In the genomic region with DNA sequence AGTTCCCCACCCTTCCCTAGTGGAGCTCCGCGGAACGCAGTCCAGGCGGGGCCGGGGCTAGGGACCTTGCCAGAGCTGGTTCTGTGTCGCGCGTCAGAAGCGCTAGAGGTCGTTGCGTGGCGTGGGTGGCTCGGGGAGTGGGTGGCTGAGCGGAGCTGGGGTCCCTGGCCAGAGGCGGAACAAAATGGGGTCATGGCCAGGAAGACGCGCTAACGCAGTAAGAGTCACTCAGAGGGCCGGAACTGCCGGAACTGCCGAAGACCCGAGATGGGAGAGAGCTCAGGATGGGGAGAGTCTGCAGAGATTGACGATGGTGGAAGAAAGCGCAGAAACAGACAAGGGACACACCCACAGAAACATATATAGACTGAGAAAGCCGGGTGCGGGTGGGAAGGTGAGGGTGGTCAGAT, we compare ENCODE assay signal across 9 cellular contexts. TPM values are rescaled to one million over a fixed set of nuclear protein-coding genes. Genes with fewer than 3 reads are reported as not detected.
DNase-seq lines count a peak whose midpoint lies in the region; ATAC-seq and TF ChIP-seq lines count a peak whose summit lies in the region.
"Had no signal": no experiment of that assay in that cellular context is flagged by ENCODE, and none has a peak within 500 bp of the region (broad histone marks: within the 10 kb centered on the region; RNA-seq: fewer than 3 reads in every experiment).

No MANE protein-coding gene starts in this region.

- peaks cover 94% of the 10 kb centered on the region for H3K36me3 Mint-ChIP-seq in activated CD4-positive, alpha-beta T cell treated with anti-CD3 and anti-CD28 coated beads, Interleukin-2, amount 10 ng/mL, durations not matched to agents 7 days and 5 days (ENCODE audit: low read depth)

- intact Hi-C loops in breast epithelium (cut with DNase I; ENCODE audit: low total_unique reads), result loop anchor here (5.0 to 10.0 kb wide), 2 partner anchors 101 to 193 kb away; a partner anchor contains a TSS
- intact Hi-C loops in left lung (cut with DNase I), result loop anchor here in 1 of 2 donors (5.0 kb wide), 1 partner anchor 193 kb away; a partner anchor contains a TSS

- H3K4me3 Mint-ChIP-seq in activated CD4-positive, alpha-beta T cell treated with anti-CD3 and anti-CD28 coated beads, Interleukin-2, amount 10 ng/mL, durations not matched to agents 7 days and 5 days, result peak overlapping the region; percentile 89

- in situ Hi-C loops in HAP-1 (cut with MboI; ENCODE audit: low sequenced_read_pairs), result no loop called here

- peaks cover 4 to 19% of the 10 kb centered on the region in 2 donors for H3K4me1 ChIP-seq in breast epithelium
- H3K4me1 ChIP-seq in left lung, result peaks cover 14 to 41% of the 10 kb centered on the region in 2 donors
- peaks cover 0 to 39% (median 28%) of the 10 kb centered on the region in 5 donors for H3K4me1 ChIP-seq in subcutaneous abdominal adipose tissue (ENCODE audit: control insufficient read depth in 5 of 5, insufficient read depth in 5 of 5, low read length in 5 of 5)
- peaks cover 12% of the 10 kb centered on the region for H3K4me1 ChIP-seq in HAP-1

- H3K4me3 ChIP-seq in breast epithelium (peak overlapping the region; percentile 26 to 53 (median 35)), left lung (no peak overlapping the region), subcutaneous abdominal adipose tissue (ENCODE audit: low read depth in 1 of 5, low read length in 5 of 5) (peak overlapping the region in 3 of 5 donors; percentile 31 to 39 (median 38)), HAP-1 (no peak overlapping the region)

- H3K27ac Mint-ChIP-seq in activated CD4-positive, alpha-beta T cell treated with anti-CD3 and anti-CD28 coated beads, Interleukin-2, amount 10 ng/mL, durations not matched to agents 7 days and 5 days, result peak overlapping the region; percentile 89

- TF ChIP-seq CTCF in breast epithelium (IDR thresholded peaks at IDR 0.05) (no peak), left lung (IDR thresholded peaks at IDR 0.05) (no peak)

- no peaks in the 10 kb centered on the region for H3K9me3 Mint-ChIP-seq in activated CD4-positive, alpha-beta T cell treated with anti-CD3 and anti-CD28 coated beads, Interleukin-2, amount 10 ng/mL, durations not matched to agents 7 days and 5 days

- H3K27ac ChIP-seq in breast epithelium, result peak overlapping the region; percentile 54 to 69
- H3K27ac ChIP-seq in left lung, result peak overlapping the region; percentile 26 to 66
- H3K27ac ChIP-seq in subcutaneous abdominal adipose tissue (ENCODE audit: low read depth, low read length), result no peak overlapping the region

- no peak for TF ChIP-seq POLR2A in breast epithelium (IDR thresholded peaks at IDR 0.05)

- POLR2A ChIA-PET in activated CD4-positive, alpha-beta T cell treated with anti-CD3 and anti-CD28 coated beads, Interleukin-2, amount 10 ng/mL, durations not matched to agents 7 days and 5 days (lab: Charles Lee), result no interaction called here

- H3K27me3 ChIP-seq in breast epithelium, result no peaks in the 10 kb centered on the region
- H3K27me3 ChIP-seq in left lung, result no peaks in the 10 kb centered on the region
- H3K27me3 ChIP-seq in subcutaneous abdominal adipose tissue (ENCODE audit: control insufficient read depth in 5 of 5, insufficient read depth in 4 of 5, low read length in 5 of 5), result peaks cover 0 to 10% (median 0%) of the 10 kb centered on the region in 5 donors
- no peaks in the 10 kb centered on the region for H3K27me3 ChIP-seq in HAP-1 (ENCODE audit: low read depth)

- no peak for ATAC-seq in left lung

- CTCF ChIA-PET in activated CD4-positive, alpha-beta T cell treated with anti-CD3 and anti-CD28 coated beads, Interleukin-2, amount 10 ng/mL, durations not matched to agents 7 days and 5 days (lab: Charles Lee), result interaction anchor here (0.8 to 1.6 kb wide), 7 partner anchors 8 to 197 kb away, joined by 3 to 8 read pairs (median 3); a partner anchor contains a TSS

- no peaks in the 10 kb centered on the region for H3K27me3 Mint-ChIP-seq in activated CD4-positive, alpha-beta T cell treated with anti-CD3 and anti-CD28 coated beads, Interleukin-2, amount 10 ng/mL, durations not matched to agents 7 days and 5 days

- peak overlapping the region in 2 of 5 donors; percentile 19 to 27 for H3K9ac ChIP-seq in subcutaneous abdominal adipose tissue (ENCODE audit: low read length in 5 of 5)

- peaks cover 74% of the 10 kb centered on the region for H3K4me1 Mint-ChIP-seq in activated CD4-positive, alpha-beta T cell treated with anti-CD3 and anti-CD28 coated beads, Interleukin-2, amount 10 ng/mL, durations not matched to agents 7 days and 5 days

- no peaks in the 10 kb centered on the region for H3K9me3 ChIP-seq in breast epithelium
- no peaks in the 10 kb centered on the region for H3K9me3 ChIP-seq in left lung
- H3K9me3 ChIP-seq in subcutaneous abdominal adipose tissue (ENCODE audit: control insufficient read depth in 5 of 5, low read length in 5 of 5), result no peaks in the 10 kb centered on the region
- no peaks in the 10 kb centered on the region for H3K9me3 ChIP-seq in HAP-1

- no peak for DNase-seq in activated CD4-positive, alpha-beta T cell treated with anti-CD3 and anti-CD28 coated beads, Interleukin-2, amount 10 ng/mL, durations not matched to agents 7 days and 5 days
- DNase-seq in breast epithelium (ENCODE audit: low spot score in 2 of 2) (no peak), left lung (peak in 1 of 2 donors; percentile 77), NCI-H446 (lab: John Stamatoyannopoulos, UW) (no peak), AG20443 (ENCODE audit: low spot score) (no peak), HAP-1 (ENCODE audit: low spot score in 2 of 2) (no peak), activated gamma-delta T cell (lab: John Stamatoyannopoulos, UW) (no peak)
- DNase-seq: NCI-H1105 had no signal

- no peaks in the 10 kb centered on the region for H3K36me3 ChIP-seq in breast epithelium
- peaks cover 0 to 35% of the 10 kb centered on the region in 2 donors for H3K36me3 ChIP-seq in left lung
- H3K36me3 ChIP-seq in subcutaneous abdominal adipose tissue (ENCODE audit: control insufficient read depth in 5 of 5, insufficient read depth in 5 of 5, low read length in 5 of 5), result no peaks in the 10 kb centered on the region
- no peaks in the 10 kb centered on the region; the same call in 1 of the 2 replicates for H3K36me3 ChIP-seq in HAP-1 (replicated peaks)

RNA-seq across cellular contexts. Expression of a gene that starts 4.8 kb away (rescaled TPM):
- total RNA-seq in activated CD4-positive, alpha-beta T cell treated with anti-CD3 and anti-CD28 coated beads, Interleukin-2, amount 10 ng/mL, durations not matched to agents 7 days and 5 days, result 100 to 1,000 TPM; 766 to 771 TPM
- total RNA-seq in breast epithelium (10 to 100 TPM; 25.1 to 50.5 (median 44.2) TPM), left lung (10 to 100 TPM; 30.6 to 36.7 TPM)

RNA-seq across cellular contexts. Expression of a gene that starts 8.1 kb away (rescaled TPM):
- total RNA-seq in activated CD4-positive, alpha-beta T cell treated with anti-CD3 and anti-CD28 coated beads, Interleukin-2, amount 10 ng/mL, durations not matched to agents 7 days and 5 days, result 10 to 100 TPM; 50.3 to 50.7 TPM
- total RNA-seq in breast epithelium, result 10 to 100 TPM; 25.9 to 38.1 (median 33.0) TPM
- total RNA-seq in left lung, result 10 to 100 TPM; 27.3 to 31.0 TPM

RNA-seq across cellular contexts. Expression of a gene that starts 30.1 kb away (rescaled TPM):
- under 1 TPM in 1 of 2 experiments, not detected in 1; 0.37 TPM for total RNA-seq in activated CD4-positive, alpha-beta T cell treated with anti-CD3 and anti-CD28 coated beads, Interleukin-2, amount 10 ng/mL, durations not matched to agents 7 days and 5 days
- total RNA-seq in breast epithelium (10 to 100 TPM in 1 of 3 donors, 1 to 10 TPM in 2; 4.7 to 18.7 (median 7.4) TPM), left lung (1 to 10 TPM in 1 of 2 donors, under 1 TPM in 1; 0.99 to 1.8 TPM)

RNA-seq across cellular contexts. Expression of a gene that starts 30.9 kb away (rescaled TPM):
- 100 to 1,000 TPM in 1 of 2 experiments, 10 to 100 TPM in 1; 96.6 to 106 TPM for total RNA-seq in activated CD4-positive, alpha-beta T cell treated with anti-CD3 and anti-CD28 coated beads, Interleukin-2, amount 10 ng/mL, durations not matched to agents 7 days and 5 days
- total RNA-seq in breast epithelium (10 to 100 TPM in 2 of 3 donors, 1 to 10 TPM in 1; 8.2 to 27.2 (median 27.1) TPM), left lung (10 to 100 TPM; 34.1 to 40.3 TPM)

RNA-seq across cellular contexts. Expression of a gene that starts 38.1 kb away (rescaled TPM):
- total RNA-seq in activated CD4-positive, alpha-beta T cell treated with anti-CD3 and anti-CD28 coated beads, Interleukin-2, amount 10 ng/mL, durations not matched to agents 7 days and 5 days, result 10 to 100 TPM; 56.9 to 58.1 TPM
- 10 to 100 TPM; 74.9 to 98.8 (median 75.7) TPM for total RNA-seq in breast epithelium
- 100 to 1,000 TPM; 116 to 175 TPM for total RNA-seq in left lung

Comparison
In these comparisons a context has a peak if more than half of its experiments do, and no peak if none do; other contexts are left out.
1. H3K4me3 ChIP-seq: peak in breast epithelium (3 of 3) and subcutaneous abdominal adipose tissue (3 of 5); none in left lung (0 of 2) and HAP-1 (single experiment).
2. RNA of a gene that starts 4.8 kb away (total RNA-seq): 766 to 771 TPM in activated CD4-positive, alpha-beta T cell treated with anti-CD3 and anti-CD28 coated beads, Interleukin-2, amount 10 ng/mL, durations not matched to agents 7 days and 5 days; 25.1 to 50.5 TPM in breast epithelium and 30.6 to 36.7 TPM in left lung; every median in the first group is over 10 times any median in the second.